ENCODE assay signal across 1 cellular context in genomic region chr20:31968299-31969126, GRCh38.
TF ChIP-seq lines count a peak whose summit lies in the region.

No MANE protein-coding gene starts in this region.

TF ChIP-seq in HepG2, 621 proteins besides CTCF, POLR2A, EP300 and RAD21 (continued from another document and continues in another):
- TF ChIP-seq PAXIP1 (CRISPR knock-in tag; conservative IDR thresholded peaks at IDR 0.05): peak; percentile 93
- TF ChIP-seq ZBTB33 (CRISPR knock-in tag; IDR thresholded peaks at IDR 0.05): peak; percentile 98
- TF ChIP-seq TIGD3 (CRISPR knock-in tag; IDR thresholded peaks at IDR 0.05; ENCODE audit: borderline replicate concordance): peak; percentile 100
- peak; percentile 100 for TF ChIP-seq ZSCAN12 (CRISPR knock-in tag; IDR thresholded peaks at IDR 0.05)
- peak; percentile 100 for TF ChIP-seq TOE1 (CRISPR knock-in tag; IDR thresholded peaks at IDR 0.05)
- no peak for TF ChIP-seq PCBP2 (optimal IDR thresholded peaks at IDR 0.05; ENCODE audit: low read depth, low read length, poor library complexity, severe bottlenecking)
- peak; percentile 99 for TF ChIP-seq NAIF1 (CRISPR knock-in tag; IDR thresholded peaks at IDR 0.05; ENCODE audit: borderline replicate concordance)
- peak; percentile 100 for TF ChIP-seq CSRNP2 (CRISPR knock-in tag; conservative IDR thresholded peaks at IDR 0.05; ENCODE audit: low read depth)
- peak; percentile 100 for TF ChIP-seq ZNF556 (CRISPR knock-in tag; IDR thresholded peaks at IDR 0.05; ENCODE audit: borderline replicate concordance)
- peak; percentile 100 for TF ChIP-seq ZNF672 (CRISPR knock-in tag; IDR thresholded peaks at IDR 0.05)
- peak; percentile 79 for TF ChIP-seq STAG1 (CRISPR knock-in tag; IDR thresholded peaks at IDR 0.05)
- TF ChIP-seq FOXM1 (CRISPR knock-in tag; IDR thresholded peaks at IDR 0.05): peak; percentile 100
- peak; percentile 100 for TF ChIP-seq ISX (CRISPR knock-in tag; conservative IDR thresholded peaks at IDR 0.05)
- peak; percentile 100 for TF ChIP-seq IRF2 (CRISPR knock-in tag; IDR thresholded peaks at IDR 0.05)
- TF ChIP-seq PTBP1 (IDR thresholded peaks at IDR 0.05; ENCODE audit: low read depth, low read length, poor library complexity, severe bottlenecking): peak; percentile 36
- TF ChIP-seq THAP9 (CRISPR knock-in tag; IDR thresholded peaks at IDR 0.05; ENCODE audit: borderline replicate concordance): peak; percentile 99
- peak; percentile 98 for TF ChIP-seq SSRP1 (CRISPR knock-in tag; IDR thresholded peaks at IDR 0.05)
- no peak for TF ChIP-seq PLRG1 (conservative IDR thresholded peaks at IDR 0.05)
- TF ChIP-seq ZNF710 (CRISPR knock-in tag; IDR thresholded peaks at IDR 0.05; ENCODE audit: borderline replicate concordance): peak; percentile 100
- TF ChIP-seq RBFOX2 (IDR thresholded peaks at IDR 0.05; ENCODE audit: low read depth, low read length): 0 out of 2 replicates have a peak, but pooled peaks have one; percentile 23
- TF ChIP-seq DMTF1 (CRISPR knock-in tag; IDR thresholded peaks at IDR 0.05): peak; percentile 100
- TF ChIP-seq WIZ (CRISPR knock-in tag; IDR thresholded peaks at IDR 0.05): peak; percentile 100
- peak; percentile 100 for TF ChIP-seq ZNF30 (CRISPR knock-in tag; IDR thresholded peaks at IDR 0.05)
- TF ChIP-seq THRA (CRISPR knock-in tag; IDR thresholded peaks at IDR 0.05; ENCODE audit: borderline replicate concordance): peak; percentile 100
- TF ChIP-seq ZBTB25 (CRISPR knock-in tag; IDR thresholded peaks at IDR 0.05): peak; percentile 100
- TF ChIP-seq MTA1 (CRISPR knock-in tag; IDR thresholded peaks at IDR 0.05; ENCODE audit: borderline replicate concordance): peak; percentile 100
- peak; percentile 99 for TF ChIP-seq ZFAT (CRISPR knock-in tag; conservative IDR thresholded peaks at IDR 0.05)
- TF ChIP-seq PPARG (CRISPR knock-in tag; conservative IDR thresholded peaks at IDR 0.05): peak; percentile 100
- TF ChIP-seq SP2 (CRISPR knock-in tag; IDR thresholded peaks at IDR 0.05): peak; percentile 86
- TF ChIP-seq SYNCRIP (IDR thresholded peaks at IDR 0.05; ENCODE audit: insufficient read depth, low read depth, low read length): no peak
- peak; percentile 100 for TF ChIP-seq ZNF790 (CRISPR knock-in tag; IDR thresholded peaks at IDR 0.05; ENCODE audit: borderline replicate concordance)
- TF ChIP-seq NPAS2 (CRISPR knock-in tag; IDR thresholded peaks at IDR 0.05; ENCODE audit: borderline replicate concordance): peak; percentile 100
- peak; percentile 100 for TF ChIP-seq JUN (CRISPR knock-in tag; IDR thresholded peaks at IDR 0.05)
- peak; percentile 100 for TF ChIP-seq SATB2 (CRISPR knock-in tag; IDR thresholded peaks at IDR 0.05)
- TF ChIP-seq ZBTB26 (CRISPR knock-in tag; IDR thresholded peaks at IDR 0.05; ENCODE audit: borderline replicate concordance): peak; percentile 100
- TF ChIP-seq HOXA7 (CRISPR knock-in tag; IDR thresholded peaks at IDR 0.05): peak; percentile 100
- peak; percentile 74 for TF ChIP-seq ZFX (CRISPR knock-in tag; IDR thresholded peaks at IDR 0.05; ENCODE audit: low read depth)
- TF ChIP-seq ZNF746 (CRISPR knock-in tag; IDR thresholded peaks at IDR 0.05): peak; percentile 100
- TF ChIP-seq ZNF781 (CRISPR knock-in tag; IDR thresholded peaks at IDR 0.05; ENCODE audit: borderline replicate concordance, not compliant biosample characterization): peak; percentile 100
- no peak for TF ChIP-seq TCF7 (IDR thresholded peaks at IDR 0.05; ENCODE audit: low read depth)
- no peak for TF ChIP-seq FIP1L1 (IDR thresholded peaks at IDR 0.05; ENCODE audit: borderline replicate concordance, insufficient read depth, low read depth, low read length)
- TF ChIP-seq FOXJ3 (CRISPR knock-in tag; IDR thresholded peaks at IDR 0.05; ENCODE audit: borderline replicate concordance): peak; percentile 100
- TF ChIP-seq CBX5 (CRISPR knock-in tag; IDR thresholded peaks at IDR 0.05; ENCODE audit: borderline replicate concordance): peak; percentile 100
- no peak for TF ChIP-seq SRSF4 (IDR thresholded peaks at IDR 0.05; ENCODE audit: low read depth, low read length, poor library complexity, severe bottlenecking)
